Comparison of ENCODE assay signal across 32 cellular contexts in the genomic region with DNA sequence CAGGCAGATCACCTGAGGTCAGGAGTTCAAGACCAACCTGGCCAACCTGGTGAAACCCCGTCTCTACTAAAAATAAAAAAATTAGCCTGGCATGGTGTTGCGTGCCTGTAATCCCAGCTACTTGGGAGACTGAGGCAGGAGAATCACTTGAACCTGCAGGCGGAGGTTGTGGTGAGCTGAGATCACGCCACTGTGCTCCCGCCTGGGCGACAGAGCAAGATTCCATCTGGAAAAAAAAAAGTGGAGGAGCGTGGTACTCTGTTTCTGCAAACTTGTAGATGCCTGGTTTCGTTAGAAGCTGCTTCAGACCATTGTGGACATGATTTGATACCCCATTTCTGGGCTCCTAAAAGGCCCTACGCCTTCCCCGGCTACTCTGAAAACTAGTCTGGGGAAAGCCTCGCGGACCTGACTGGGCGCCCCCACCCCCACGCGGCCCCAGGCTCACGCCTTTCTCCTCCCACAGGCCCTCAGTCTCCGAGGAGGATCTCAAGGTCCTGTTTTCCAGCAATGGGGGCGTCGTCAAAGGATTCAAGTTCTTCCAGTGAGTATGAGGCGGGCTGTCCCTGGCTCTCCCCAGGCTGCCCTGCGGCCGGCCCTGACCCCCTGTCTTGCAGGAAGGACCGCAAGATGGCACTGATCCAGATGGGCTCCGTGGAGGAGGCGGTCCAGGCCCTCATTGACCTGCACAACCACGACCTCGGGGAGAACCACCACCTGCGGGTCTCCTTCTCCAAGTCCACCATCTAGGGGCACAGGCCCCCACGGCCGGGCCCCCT. TPM values are rescaled to one million over a fixed set of nuclear protein-coding genes. Genes with fewer than 3 reads are reported as not detected.
DNase-seq lines count a peak whose midpoint lies in the region; ATAC-seq and TF ChIP-seq lines count a peak whose summit lies in the region.
"Had no signal": no experiment of that assay in that cellular context is flagged by ENCODE, and none has a peak within 500 bp of the region (broad histone marks: within the 10 kb centered on the region; RNA-seq: fewer than 3 reads in every experiment).

No MANE protein-coding gene starts in this region.

- no peaks in the 10 kb centered on the region for H3K4me1 ChIP-seq in osteoblast (ENCODE audit: insufficient read depth, low read length)
- H3K4me1 ChIP-seq: Peyer's patch, SJSA1 had no signal

- CTCF ChIA-PET in activated naive CD4-positive, alpha-beta T cell treated with anti-CD3 and anti-CD28 coated beads for 36 hours (lab: Charles Lee), result no interaction called here
- CTCF ChIA-PET in WTC11 (lab: Charles Lee), result no interaction called here

- no peak for TF ChIP-seq CTCF in WTC11 (IDR thresholded peaks at IDR 0.05)
- no peak for TF ChIP-seq CTCF in osteoblast (IDR thresholded peaks at IDR 0.05; ENCODE audit: extremely low read depth, low read depth, low read length)
- no peak for TF ChIP-seq CTCF in WERI-Rb-1 (IDR thresholded peaks at IDR 0.05; ENCODE audit: low read depth, low read length)

- POLR2A ChIA-PET in WTC11 (lab: Charles Lee), result no interaction called here

- H4K20me1 ChIP-seq in osteoblast (ENCODE audit: insufficient read depth, low read length), result peaks cover 58% of the 10 kb centered on the region

- no peaks in the 10 kb centered on the region for H3K9me3 Mint-ChIP-seq in activated naive CD4-positive, alpha-beta T cell treated with anti-CD3 and anti-CD28 coated beads for 36 hours
- no peaks in the 10 kb centered on the region for H3K9me3 Mint-ChIP-seq in WTC11
- H3K9me3 Mint-ChIP-seq in stimulated activated naive CD8-positive, alpha-beta T cell treated with anti-CD3 and anti-CD28 coated beads, Interleukin-15, amount 100 ng/mL, for 72 hours, result peaks cover 0 to 6% of the 10 kb centered on the region in 2 donors
- H3K9me3 Mint-ChIP-seq: CD8-positive, alpha-beta T cell; dendritic cell treated with granulocyte-macrophage colony-stimulating factor and Interleukin-4, amounts not matched to agents 40 ng/mL and 50 ng/mL, for 4 days had no signal

- H3K79me2 ChIP-seq in osteoblast (ENCODE audit: insufficient read depth, low read length), result peaks cover 57% of the 10 kb centered on the region

- peaks cover 50% of the 10 kb centered on the region for H3K36me3 Mint-ChIP-seq in activated naive CD4-positive, alpha-beta T cell treated with anti-CD3 and anti-CD28 coated beads for 36 hours (ENCODE audit: low read depth)
- peaks cover 45% of the 10 kb centered on the region for H3K36me3 Mint-ChIP-seq in WTC11

- H3K27me3 Mint-ChIP-seq in activated naive CD4-positive, alpha-beta T cell treated with anti-CD3 and anti-CD28 coated beads for 36 hours (ENCODE audit: low read depth), result no peaks in the 10 kb centered on the region
- H3K27me3 Mint-ChIP-seq in WTC11 (ENCODE audit: low read depth), result no peaks in the 10 kb centered on the region
- no peaks in the 10 kb centered on the region for H3K27me3 Mint-ChIP-seq in stimulated activated naive CD8-positive, alpha-beta T cell treated with anti-CD3 and anti-CD28 coated beads, Interleukin-15, amount 100 ng/mL, for 72 hours
- H3K27me3 Mint-ChIP-seq: activated CD4-positive, alpha-beta T cell treated with anti-CD3 and anti-CD28 coated beads for 36 hours; dendritic cell treated with granulocyte-macrophage colony-stimulating factor and Interleukin-4, amounts not matched to agents 40 ng/mL and 50 ng/mL, for 4 days had no signal

- peaks cover 30% of the 10 kb centered on the region for H3K36me3 ChIP-seq in H7 (replicated peaks; ENCODE audit: control insufficient read depth, insufficient read depth, low read length)
- peaks cover 67% of the 10 kb centered on the region for H3K36me3 ChIP-seq in osteoblast (ENCODE audit: insufficient read depth, low read length)
- peaks cover 90% of the 10 kb centered on the region for H3K36me3 ChIP-seq in WERI-Rb-1

- H3K27ac ChIP-seq in osteoblast (ENCODE audit: low read depth, low read length), result no peak overlapping the region
- H3K27ac ChIP-seq in WERI-Rb-1, result no peak overlapping the region
- H3K27ac ChIP-seq: GM23248, Peyer's patch, SJSA1, spleen had no signal

- H3K4me2 ChIP-seq in osteoblast (ENCODE audit: insufficient read depth, low read length), result no peak overlapping the region

- no peak overlapping the region for H2AFZ ChIP-seq in osteoblast (ENCODE audit: low read length)
- H2AFZ ChIP-seq: GM23248 had no signal

- ATAC-seq in WTC11, result no peak
- ATAC-seq in stimulated activated naive CD8-positive, alpha-beta T cell treated with anti-CD3 and anti-CD28 coated beads, Interleukin-15, amount 100 ng/mL, for 72 hours, result no peak
- ATAC-seq: activated CD4-positive, alpha-beta T cell treated with anti-CD3 and anti-CD28 coated beads for 36 hours; CD8-positive, alpha-beta T cell had no signal

- H3K9me3 ChIP-seq in osteoblast (ENCODE audit: low read depth, low read length) (no peaks in the 10 kb centered on the region), WERI-Rb-1 (ENCODE audit: severe bottlenecking) (no peaks in the 10 kb centered on the region)
- H3K9me3 ChIP-seq: Peyer's patch, SJSA1 had no signal

- no peak overlapping the region for H3K4me3 Mint-ChIP-seq in activated naive CD4-positive, alpha-beta T cell treated with anti-CD3 and anti-CD28 coated beads for 36 hours
- no peak overlapping the region for H3K4me3 Mint-ChIP-seq in WTC11
- no peak overlapping the region for H3K4me3 Mint-ChIP-seq in stimulated activated naive CD8-positive, alpha-beta T cell treated with anti-CD3 and anti-CD28 coated beads, Interleukin-15, amount 100 ng/mL, for 72 hours
- H3K4me3 Mint-ChIP-seq: activated CD4-positive, alpha-beta T cell treated with anti-CD3 and anti-CD28 coated beads for 36 hours; CD8-positive, alpha-beta T cell; dendritic cell treated with granulocyte-macrophage colony-stimulating factor and Interleukin-4, amounts not matched to agents 40 ng/mL and 50 ng/mL, for 4 days had no signal

- no peak for DNase-seq in activated naive CD4-positive, alpha-beta T cell treated with anti-CD3 and anti-CD28 coated beads for 36 hours
- no peak for DNase-seq in activated naive CD4-positive, alpha-beta T cell treated with anti-CD3 and anti-CD28 coated beads, Interleukin-2, amount 50 U/mL, for 16 hours
- peak; percentile 65 for DNase-seq in H7
- DNase-seq in WTC11 (ENCODE audit: low spot score), result no peak
- DNase-seq in osteoblast (ENCODE audit: insufficient read length, low spot score, missing footprints), result peak; percentile 88
- DNase-seq in DMS153 treated with DMSO at 0.1 percent for 48 hours (lab: John Stamatoyannopoulos, UW; ENCODE audit: unreplicated experiment), result no peak
- DNase-seq in stimulated activated naive CD8-positive, alpha-beta T cell treated with anti-CD3 and anti-CD28 coated beads, Interleukin-15, amount 100 ng/mL, for 72 hours, result no peak
- no peak for DNase-seq in WERI-Rb-1
- DNase-seq: activated CD4-positive, alpha-beta T cell treated with anti-CD3 and anti-CD28 coated beads for 36 hours; activated naive CD4-positive, alpha-beta T cell treated with Interleukin-2 at 50 U/mL for 16 hours; AML-193; anterior cingulate cortex; caudate nucleus; GM23248; Kasumi-1; NCI-H187; NCI-H524 treated with DMSO at 0.1 percent for 48 hours; Peyer's patch; stimulated activated CD4-positive, alpha-beta T cell treated with anti-CD3 and anti-CD28 coated beads, Interleukin-4, amount 100 ng/mL, for 24 hours; stimulated activated naive CD4-positive, alpha-beta T cell had no signal

- H3K4me3 ChIP-seq in H7 (ENCODE audit: insufficient read depth, low read depth, low read length), result no peak overlapping the region
- no peak overlapping the region for H3K4me3 ChIP-seq in osteoblast (ENCODE audit: insufficient read depth, low read length)
- no peak overlapping the region for H3K4me3 ChIP-seq in WERI-Rb-1 (ENCODE audit: low read depth, low read length)
- H3K4me3 ChIP-seq: GM23248, lung, Peyer's patch, SJSA1, spleen had no signal

- intact Hi-C loops in activated naive CD4-positive, alpha-beta T cell treated with anti-CD3 and anti-CD28 coated beads for 36 hours (cut with micrococcal nuclease), result no loop called here

- H3K27me3 ChIP-seq in H7 (ENCODE audit: control insufficient read depth, insufficient read depth, low read length) (no peaks in the 10 kb centered on the region), osteoblast (ENCODE audit: insufficient read depth, low read length) (no peaks in the 10 kb centered on the region), WERI-Rb-1 (ENCODE audit: insufficient read depth, low read depth, severe bottlenecking) (no peaks in the 10 kb centered on the region)
- H3K27me3 ChIP-seq: Peyer's patch, SJSA1, spleen had no signal

- H3K4me1 Mint-ChIP-seq in activated naive CD4-positive, alpha-beta T cell treated with anti-CD3 and anti-CD28 coated beads for 36 hours (ENCODE audit: low read depth), result no peaks in the 10 kb centered on the region
- no peaks in the 10 kb centered on the region for H3K4me1 Mint-ChIP-seq in WTC11
- peaks cover 20% of the 10 kb centered on the region for H3K4me1 Mint-ChIP-seq in stimulated activated naive CD8-positive, alpha-beta T cell treated with anti-CD3 and anti-CD28 coated beads, Interleukin-15, amount 100 ng/mL, for 72 hours
- H3K4me1 Mint-ChIP-seq: activated CD4-positive, alpha-beta T cell treated with anti-CD3 and anti-CD28 coated beads for 36 hours had no signal

- H3K27ac Mint-ChIP-seq in activated naive CD4-positive, alpha-beta T cell treated with anti-CD3 and anti-CD28 coated beads for 36 hours, result peak overlapping the region; percentile 53
- peak overlapping the region; percentile 32; the same call in 1 of the 2 replicates for H3K27ac Mint-ChIP-seq in WTC11
- no peak overlapping the region for H3K27ac Mint-ChIP-seq in stimulated activated naive CD8-positive, alpha-beta T cell treated with anti-CD3 and anti-CD28 coated beads, Interleukin-15, amount 100 ng/mL, for 72 hours
- H3K27ac Mint-ChIP-seq: activated CD4-positive, alpha-beta T cell treated with anti-CD3 and anti-CD28 coated beads for 36 hours; CD8-positive, alpha-beta T cell; dendritic cell treated with granulocyte-macrophage colony-stimulating factor and Interleukin-4, amounts not matched to agents 40 ng/mL and 50 ng/mL, for 4 days had no signal

RNA-seq across cellular contexts. Expression of a gene that starts 11.5 kb away (rescaled TPM):
- not detected for total RNA-seq in activated naive CD4-positive, alpha-beta T cell treated with anti-CD3 and anti-CD28 coated beads for 36 hours
- total RNA-seq in H7 (2014; rRNA removed; shearing (Covaris generic)), result 52.0 and 53.8 TPM in 2 replicates
- total RNA-seq in WTC11 (2021) (60.6 to 86.8 TPM (median 83.9 TPM) in 3 replicates), osteoblast (0.36 TPM in 1 of 2 replicates, not detected in the other)
- total RNA-seq: activated CD4-positive, alpha-beta T cell treated with anti-CD3 and anti-CD28 coated beads for 36 hours; activated CD8-positive, alpha-beta memory T cell treated with anti-CD3 and anti-CD28 coated beads for 36 hours; CD8-positive, alpha-beta T cell; Peyer's patch; T-helper 1 cell treated with Interleukin-12 subunit alpha and Interleukin-12 subunit beta and Interleukin-4 antibody, amounts not matched to agents 30 ng/mL and 1 ng/mL, for 36 hours had no signal

RNA-seq across cellular contexts. Expression of a gene that starts 13.0 kb away (rescaled TPM):
- 100 to 1,000 TPM; 510 to 532 TPM for total RNA-seq in activated naive CD4-positive, alpha-beta T cell treated with anti-CD3 and anti-CD28 coated beads for 36 hours
- total RNA-seq in H7 (2014; rRNA removed; shearing (Covaris generic)), result 460 and 481 TPM in 2 replicates
- total RNA-seq in WTC11 (2021) (663 to 692 TPM (median 680 TPM) in 3 replicates), osteoblast (106 and 124 TPM in 2 replicates)

RNA-seq across cellular contexts. Expression of a gene that starts 17.4 kb away (rescaled TPM):
- not detected for total RNA-seq in activated naive CD4-positive, alpha-beta T cell treated with anti-CD3 and anti-CD28 coated beads for 36 hours
- 0.85 and 1.3 TPM in 2 replicates for total RNA-seq in H7 (2014; rRNA removed; shearing (Covaris generic))
- total RNA-seq in WTC11 (2021) (1.2 to 3.3 TPM (median 2.5 TPM) in 3 replicates), osteoblast (not detected in 2 replicates)
- total RNA-seq: A172; activated CD4-positive, alpha-beta T cell treated with anti-CD3 and anti-CD28 coated beads for 36 hours; activated CD8-positive, alpha-beta memory T cell treated with anti-CD3 and anti-CD28 coated beads for 36 hours; G401; glomerular endothelial cell; GM23248; Peyer's patch; renal cortical epithelial cell; SJSA1; T-helper 1 cell treated with Interleukin-12 subunit alpha and Interleukin-12 subunit beta and Interleukin-4 antibody, amounts not matched to agents 30 ng/mL and 1 ng/mL, for 36 hours had no signal

RNA-seq across cellular contexts. Expression of a gene that starts 30.5 kb away (rescaled TPM):
- total RNA-seq in activated naive CD4-positive, alpha-beta T cell treated with anti-CD3 and anti-CD28 coated beads for 36 hours, result not detected
- total RNA-seq in H7 (2014; rRNA removed; shearing (Covaris generic)), result 0.66 TPM in 1 of 2 replicates, not detected in the other
- total RNA-seq in WTC11 (2021) (0.53 to 0.82 TPM (median 0.61 TPM) in 3 replicates), osteoblast (not detected in 2 replicates)
- total RNA-seq: activated CD4-positive, alpha-beta T cell treated with anti-CD3 and anti-CD28 coated beads for 36 hours; activated CD8-positive, alpha-beta memory T cell treated with anti-CD3 and anti-CD28 coated beads for 36 hours; CD8-positive, alpha-beta T cell; fibroblast of lung; G401; glomerular endothelial cell; GM23248; Peyer's patch; renal cortical epithelial cell; SJSA1; T-helper 1 cell treated with Interleukin-12 subunit alpha and Interleukin-12 subunit beta and Interleukin-4 antibody, amounts not matched to agents 30 ng/mL and 1 ng/mL, for 36 hours had no signal

RNA-seq across cellular contexts. Expression of a gene that starts 41.8 kb away (rescaled TPM):
- not detected for total RNA-seq in activated naive CD4-positive, alpha-beta T cell treated with anti-CD3 and anti-CD28 coated beads for 36 hours
- total RNA-seq in H7 (2014; rRNA removed; shearing (Covaris generic)), result not detected in 2 replicates
- total RNA-seq in WTC11 (2021) (not detected in 3 replicates), osteoblast (0.36 and 0.59 TPM in 2 replicates)
- total RNA-seq: A172; activated CD4-positive, alpha-beta T cell treated with anti-CD3 and anti-CD28 coated beads for 36 hours; activated CD8-positive, alpha-beta memory T cell treated with anti-CD3 and anti-CD28 coated beads for 36 hours; CD8-positive, alpha-beta T cell; G401; glomerular endothelial cell; GM23248; Peyer's patch; renal cortical epithelial cell; SJSA1; T-helper 1 cell treated with Interleukin-12 subunit alpha and Interleukin-12 subunit beta and Interleukin-4 antibody, amounts not matched to agents 30 ng/mL and 1 ng/mL, for 36 hours had no signal

Comparison
In these comparisons a context has a peak if more than half of its experiments do, and no peak if none do; other contexts are left out.
1. DNase-seq: peak in H7 (single experiment) and osteoblast (single experiment); none in activated naive CD4-positive, alpha-beta T cell treated with anti-CD3 and anti-CD28 coated beads for 36 hours (single experiment), activated naive CD4-positive, alpha-beta T cell treated with anti-CD3 and anti-CD28 coated beads, Interleukin-2, amount 50 U/mL, for 16 hours (single experiment), WTC11 (single experiment), DMS153 treated with DMSO at 0.1 percent for 48 hours (single experiment), stimulated activated naive CD8-positive, alpha-beta T cell treated with anti-CD3 and anti-CD28 coated beads, Interleukin-15, amount 100 ng/mL, for 72 hours (0 of 2) and WERI-Rb-1 (single experiment).
2. H3K27ac Mint-ChIP-seq: peak in activated naive CD4-positive, alpha-beta T cell treated with anti-CD3 and anti-CD28 coated beads for 36 hours (single experiment) and WTC11 (single experiment); none in stimulated activated naive CD8-positive, alpha-beta T cell treated with anti-CD3 and anti-CD28 coated beads, Interleukin-15, amount 100 ng/mL, for 72 hours (0 of 2).
3. RNA of a gene that starts 11.5 kb away (total RNA-seq): 60.6 to 86.8 TPM in WTC11 and 52.0 to 53.8 TPM in H7; 0.36 TPM in osteoblast and not detected in activated naive CD4-positive, alpha-beta T cell treated with anti-CD3 and anti-CD28 coated beads for 36 hours; every median in the first group is over 10 times any median in the second.